In genomic region chr2:71742953-71743601, GRCh38 we compare ENCODE assay signal across 8 cellular contexts.
A peak's percentile ranks its signal among the peaks of the same experiment; 100 is the strongest.
DNase-seq lines count a peak whose midpoint lies in the region; ATAC-seq and TF ChIP-seq lines count a peak whose summit lies in the region.

No MANE protein-coding gene starts in this region.

- intact Hi-C loops in Right ventricle myocardium inferior (cut with DNase I) (no loop called here), cardiac septum (cut with DNase I) (loop anchor here (2.0 kb wide), 1 partner anchor 26 kb away; no protein-coding TSS in a partner anchor)

- no peaks in the 10 kb centered on the region for H3K27me3 ChIP-seq in MM.1S (replicated peaks; ENCODE audit: insufficient read depth, low read length)

- H2AFZ ChIP-seq in MM.1S (ENCODE audit: low read length) = no peak overlapping the region

- no peaks in the 10 kb centered on the region for H3K9me2 ChIP-seq in MM.1S (replicated peaks; ENCODE audit: insufficient read depth, low read length)

- no peaks in the 10 kb centered on the region for H3K79me2 ChIP-seq in MM.1S (ENCODE audit: low read length)

- H4K20me1 ChIP-seq in MM.1S (ENCODE audit: insufficient read depth, low read length) = no peaks in the 10 kb centered on the region

- peak; percentile 89 for ATAC-seq in Right ventricle myocardium inferior
- no peak for ATAC-seq in GM18517 (IDR thresholded peaks at IDR 0.05; ENCODE audit: unreplicated experiment)

- no peaks in the 10 kb centered on the region for H3K4me1 ChIP-seq in MM.1S (ENCODE audit: low read length)

- H3K4me3 ChIP-seq in MM.1S (ENCODE audit: low read length) = no peak overlapping the region

- H3K4me2 ChIP-seq in MM.1S (ENCODE audit: low read depth, low read length) = no peak overlapping the region

- H3K9ac ChIP-seq in MM.1S (ENCODE audit: low read length) = no peak overlapping the region

- no peaks in the 10 kb centered on the region for H3K36me3 ChIP-seq in MM.1S (replicated peaks; ENCODE audit: insufficient read depth, low read length)

- TF ChIP-seq CTCF in MM.1S (IDR thresholded peaks at IDR 0.05; ENCODE audit: low read length) = no peak

- peak; percentile 77 for DNase-seq in Right ventricle myocardium inferior (ENCODE audit: missing footprints)
- no peak for DNase-seq in cardiac septum (ENCODE audit: low spot score)
- peak; percentile 58 for DNase-seq in cerebellum (ENCODE audit: low spot score)
- peak; percentile 26 for DNase-seq in medulla oblongata (ENCODE audit: extremely low spot score)
- DNase-seq in HuH-7.5 (ENCODE audit: low spot score) = no peak
- no peak for DNase-seq in NCI-H2227 (lab: John Stamatoyannopoulos, UW; ENCODE audit: unreplicated experiment)
- no peak for DNase-seq in MM.1S

- H3K27ac ChIP-seq in MM.1S (ENCODE audit: low read length) = no peak overlapping the region

- H3K9me3 ChIP-seq in MM.1S (replicated peaks; ENCODE audit: insufficient read depth, low read length) = no peaks in the 10 kb centered on the region

- H3F3A ChIP-seq in MM.1S (ENCODE audit: insufficient read depth, low read length) = no peaks in the 10 kb centered on the region

Comparison
In these comparisons a context has a peak if more than half of its experiments do, and no peak if none do; other contexts are left out.
1. DNase-seq: peak in Right ventricle myocardium inferior (single experiment), cerebellum (single experiment) and medulla oblongata (single experiment); none in cardiac septum (single experiment), HuH-7.5 (single experiment), NCI-H2227 (single experiment) and MM.1S (single experiment).